8 cellular contexts compared by ENCODE assay signal in genomic region chr6:2733324-2733723, GRCh38. TPM values are rescaled to one million over a fixed set of nuclear protein-coding genes. Genes with fewer than 3 reads are reported as not detected.
DNase-seq lines count a peak whose midpoint lies in the region; ATAC-seq and TF ChIP-seq lines count a peak whose summit lies in the region.

No MANE protein-coding gene starts in this region.

- TF ChIP-seq CTCF in GM20000 (IDR thresholded peaks at IDR 0.05; ENCODE audit: extremely low read depth, missing control alignments), result no peak

- no peak overlapping the region for H3K4me3 ChIP-seq in CD8-positive, alpha-beta memory T cell (ENCODE audit: low read length)
- H3K4me3 ChIP-seq in HAP-1, result no peak overlapping the region

- H3K4me3 Mint-ChIP-seq in CD8-positive, alpha-beta memory T cell, result no peak overlapping the region
- H3K4me3 Mint-ChIP-seq in activated T-helper 2 cell treated with anti-CD3 and anti-CD28 coated beads, Interferon-gamma antibody, Interleukin-2, Interleukin-4, amounts not matched to agents 10 μg/mL and 5 μg/mL and 100 μg/mL, durations not matched to agents 14 hours and 24 hours and 36 hours (ENCODE audit: low read depth), result no peak overlapping the region
- H3K4me3 Mint-ChIP-seq in naive B cell, result peak overlapping the region in 6 of 8 donors; percentile 0 to 63 (median 34)

- no peaks in the 10 kb centered on the region for H3K36me3 ChIP-seq in CD8-positive, alpha-beta memory T cell (ENCODE audit: insufficient read depth, low read length)
- H3K36me3 ChIP-seq in HAP-1 (replicated peaks), result no peaks in the 10 kb centered on the region

- CTCF ChIA-PET in CD8-positive, alpha-beta memory T cell (lab: Charles Lee), result no interaction called here

- peak in 2 of 5 donors; percentile 2 to 54 for DNase-seq in CD8-positive, alpha-beta memory T cell
- DNase-seq in GM20000 (ENCODE audit: low spot score) (peak; percentile 82), naive B cell (peak; percentile 87), NCI-H2107 treated with DMSO at 0.1 percent for 48 hours (lab: John Stamatoyannopoulos, UW; ENCODE audit: unreplicated experiment) (no peak), AG08395 (ENCODE audit: low spot score) (no peak), HAP-1 (ENCODE audit: low spot score in 2 of 2) (no peak)
- peak; percentile 17 for DNase-seq in activated T-helper 2 cell treated with anti-CD3 and anti-CD28 coated beads, Interferon-gamma antibody, Interleukin-2, Interleukin-4, amounts not matched to agents 10 μg/mL and 5 μg/mL and 100 μg/mL, durations not matched to agents 14 hours and 24 hours and 36 hours (ENCODE audit: low spot score)

- in situ Hi-C loops in HAP-1 (cut with MboI; ENCODE audit: low sequenced_read_pairs), result loop anchor here (25.0 kb wide), 1 partner anchor 1146 kb away; no protein-coding TSS in a partner anchor

- intact Hi-C loops in activated T-helper 2 cell treated with anti-CD3 and anti-CD28 coated beads, Interferon-gamma antibody, Interleukin-2, Interleukin-4, amounts not matched to agents 10 μg/mL and 5 μg/mL and 100 μg/mL, durations not matched to agents 14 hours and 24 hours and 36 hours (cut with micrococcal nuclease), result no loop called here

- H3K36me3 Mint-ChIP-seq in CD8-positive, alpha-beta memory T cell, result peaks cover 0 to 2% (median 0%) of the 10 kb centered on the region in 3 donors
- no peaks in the 10 kb centered on the region for H3K36me3 Mint-ChIP-seq in activated T-helper 2 cell treated with anti-CD3 and anti-CD28 coated beads, Interferon-gamma antibody, Interleukin-2, Interleukin-4, amounts not matched to agents 10 μg/mL and 5 μg/mL and 100 μg/mL, durations not matched to agents 14 hours and 24 hours and 36 hours (ENCODE audit: low read depth)
- H3K36me3 Mint-ChIP-seq in naive B cell, result peaks cover 0 to 6% of the 10 kb centered on the region in 2 donors

- ATAC-seq in HG03571 (IDR thresholded peaks at IDR 0.05; ENCODE audit: unreplicated experiment) (peak; percentile 92), naive B cell (ENCODE audit: low read depth in 2 of 2) (peak; percentile 98 to 99)

- H3K9me3 ChIP-seq in CD8-positive, alpha-beta memory T cell (ENCODE audit: low read length), result no peaks in the 10 kb centered on the region
- no peaks in the 10 kb centered on the region for H3K9me3 ChIP-seq in HAP-1

- no peaks in the 10 kb centered on the region for H3K4me1 ChIP-seq in CD8-positive, alpha-beta memory T cell (ENCODE audit: insufficient read depth, low read length)
- 0 out of 2 replicates have a peak, but pooled peaks cover 4% of the 10 kb centered on the region for H3K4me1 ChIP-seq in HAP-1

- H3K27ac ChIP-seq in CD8-positive, alpha-beta memory T cell (ENCODE audit: low read depth, low read length), result peak overlapping the region; percentile 56

- POLR2A ChIA-PET in CD8-positive, alpha-beta memory T cell (lab: Charles Lee), result no interaction called here

- H3K9me3 Mint-ChIP-seq in CD8-positive, alpha-beta memory T cell, result no peaks in the 10 kb centered on the region
- H3K9me3 Mint-ChIP-seq in activated T-helper 2 cell treated with anti-CD3 and anti-CD28 coated beads, Interferon-gamma antibody, Interleukin-2, Interleukin-4, amounts not matched to agents 10 μg/mL and 5 μg/mL and 100 μg/mL, durations not matched to agents 14 hours and 24 hours and 36 hours, result no peaks in the 10 kb centered on the region
- H3K9me3 Mint-ChIP-seq in naive B cell, result peaks cover 0 to 25% (median 8%) of the 10 kb centered on the region in 7 donors

- peaks cover 5% of the 10 kb centered on the region for H3K27me3 ChIP-seq in CD8-positive, alpha-beta memory T cell (ENCODE audit: insufficient read depth, low read length, poor library complexity, severe bottlenecking)
- no peaks in the 10 kb centered on the region for H3K27me3 ChIP-seq in HAP-1 (ENCODE audit: low read depth)

- peaks cover 5 to 15% of the 10 kb centered on the region in 2 donors for H3K27me3 Mint-ChIP-seq in CD8-positive, alpha-beta memory T cell
- peaks cover 3% of the 10 kb centered on the region for H3K27me3 Mint-ChIP-seq in activated T-helper 2 cell treated with anti-CD3 and anti-CD28 coated beads, Interferon-gamma antibody, Interleukin-2, Interleukin-4, amounts not matched to agents 10 μg/mL and 5 μg/mL and 100 μg/mL, durations not matched to agents 14 hours and 24 hours and 36 hours (ENCODE audit: low read depth)
- H3K27me3 Mint-ChIP-seq in naive B cell, result peaks cover 0 to 9% (median 6%) of the 10 kb centered on the region in 3 donors

- H3K4me1 Mint-ChIP-seq in CD8-positive, alpha-beta memory T cell, result peaks cover 0 to 2% (median 0%) of the 10 kb centered on the region in 3 donors
- peaks cover 8% of the 10 kb centered on the region for H3K4me1 Mint-ChIP-seq in activated T-helper 2 cell treated with anti-CD3 and anti-CD28 coated beads, Interferon-gamma antibody, Interleukin-2, Interleukin-4, amounts not matched to agents 10 μg/mL and 5 μg/mL and 100 μg/mL, durations not matched to agents 14 hours and 24 hours and 36 hours (ENCODE audit: low read depth)
- H3K4me1 Mint-ChIP-seq in naive B cell, result peaks cover 9 to 14% (median 10%) of the 10 kb centered on the region in 3 donors

- no peak overlapping the region for H3K27ac Mint-ChIP-seq in CD8-positive, alpha-beta memory T cell
- H3K27ac Mint-ChIP-seq in activated T-helper 2 cell treated with anti-CD3 and anti-CD28 coated beads, Interferon-gamma antibody, Interleukin-2, Interleukin-4, amounts not matched to agents 10 μg/mL and 5 μg/mL and 100 μg/mL, durations not matched to agents 14 hours and 24 hours and 36 hours, result no peak overlapping the region
- peak overlapping the region; percentile 90 to 99 (median 97) for H3K27ac Mint-ChIP-seq in naive B cell

RNA-seq across cellular contexts. Expression of gene MYLK4, which starts 17.4 kb away (rescaled TPM):
- total RNA-seq in CD8-positive, alpha-beta memory T cell, result under 1 TPM; 0.22 to 0.24 TPM
- 0.24 TPM for polyA plus RNA-seq in CD8-positive, alpha-beta memory T cell
- total RNA-seq in activated T-helper 2 cell treated with anti-CD3 and anti-CD28 coated beads, Interferon-gamma antibody, Interleukin-2, Interleukin-4, amounts not matched to agents 10 μg/mL and 5 μg/mL and 100 μg/mL, durations not matched to agents 14 hours and 24 hours and 36 hours, result 0.21 and 0.23 TPM in 2 replicates
- polyA plus RNA-seq in naive B cell (ENCODE audit: low read depth in 6 of 6), result under 1 TPM in 4 of 6 donors, not detected in 2; 0.04 to 0.13 (median 0.10) TPM

RNA-seq across cellular contexts. Expression of gene WRNIP1, which starts 31.9 kb away (rescaled TPM):
- 10 to 100 TPM; 58.5 to 58.7 TPM for total RNA-seq in CD8-positive, alpha-beta memory T cell
- 55.8 TPM for polyA plus RNA-seq in CD8-positive, alpha-beta memory T cell
- total RNA-seq in activated T-helper 2 cell treated with anti-CD3 and anti-CD28 coated beads, Interferon-gamma antibody, Interleukin-2, Interleukin-4, amounts not matched to agents 10 μg/mL and 5 μg/mL and 100 μg/mL, durations not matched to agents 14 hours and 24 hours and 36 hours, result 47.2 and 47.8 TPM in 2 replicates
- 10 to 100 TPM; 33.9 to 53.6 (median 38.5) TPM for polyA plus RNA-seq in naive B cell (ENCODE audit: low read depth in 6 of 6)

Comparison
In these comparisons a context has a peak if more than half of its experiments do, and no peak if none do; other contexts are left out.
1. DNase-seq: peak in GM20000 (single experiment), activated T-helper 2 cell treated with anti-CD3 and anti-CD28 coated beads, Interferon-gamma antibody, Interleukin-2, Interleukin-4, amounts not matched to agents 10 μg/mL and 5 μg/mL and 100 μg/mL, durations not matched to agents 14 hours and 24 hours and 36 hours (single experiment) and naive B cell (single experiment); none in NCI-H2107 treated with DMSO at 0.1 percent for 48 hours (single experiment), AG08395 (single experiment) and HAP-1 (0 of 2).
2. H3K27ac Mint-ChIP-seq: peak in naive B cell (6 of 6); none in CD8-positive, alpha-beta memory T cell (0 of 8) and activated T-helper 2 cell treated with anti-CD3 and anti-CD28 coated beads, Interferon-gamma antibody, Interleukin-2, Interleukin-4, amounts not matched to agents 10 μg/mL and 5 μg/mL and 100 μg/mL, durations not matched to agents 14 hours and 24 hours and 36 hours (single experiment).
3. H3K4me3 Mint-ChIP-seq: peak in naive B cell (6 of 8); none in CD8-positive, alpha-beta memory T cell (0 of 7) and activated T-helper 2 cell treated with anti-CD3 and anti-CD28 coated beads, Interferon-gamma antibody, Interleukin-2, Interleukin-4, amounts not matched to agents 10 μg/mL and 5 μg/mL and 100 μg/mL, durations not matched to agents 14 hours and 24 hours and 36 hours (single experiment).